In genomic region chr4:17646693-17647092, GRCh38 we compare ENCODE assay signal across 24 cellular contexts.
"Had no signal": no experiment of that assay in that cellular context is flagged by ENCODE, and none has a peak within 500 bp of the region (broad histone marks: within the 10 kb centered on the region; RNA-seq: fewer than 3 reads in every experiment).

No MANE protein-coding gene starts in this region.

- DNase-seq: activated B cell treated with CpG ODN at 0.5 μM for 24 hours; activated CD4-positive, alpha-beta T cell treated with anti-CD3 and anti-CD28 coated beads for 1 hour; activated CD4-positive, alpha-beta T cell treated with anti-CD3 and anti-CD28 coated beads, Interleukin-2, amount 10 ng/mL, durations not matched to agents 24 days and 14 days; activated CD4-positive, alpha-beta T cell treated with anti-CD3 and anti-CD28 coated beads, Interleukin-2, amount 50 U/mL, for 48 hours; activated CD8-positive, alpha-beta memory T cell treated with anti-CD3 and anti-CD28 coated beads, Interleukin-2, amount 10 ng/mL, durations not matched to agents 7 days and 5 days; activated effector memory CD4-positive, alpha-beta T cell treated with Interleukin-2 at 50 U/mL for 16 hours; activated naive CD4-positive, alpha-beta T cell; activated T-cell treated with anti-CD3 and anti-CD28 coated beads, Interleukin-2, amount 50 U/mL, for 24 hours; amygdala; Karpas-422; NCI-H1092; NCI-H1417; NCI-H2227 treated with DMSO at 0.1 percent for 48 hours; NCI-H446 treated with DMSO at 0.1 percent for 48 hours; NCI-H524 treated with DMSO at 0.1 percent for 48 hours; NCI-H774; NK-92 treated with Interleukin-12 subunit alpha and Interleukin-12 subunit beta, amount 100 ng/mL, for 24 hours; PC-3; SHP77 treated with DMSO at 0.1 percent for 48 hours; T-helper 2 cell; T1000 had no signal

- ATAC-seq: activated CD8-positive, alpha-beta memory T cell treated with anti-CD3 and anti-CD28 coated beads, Interleukin-2, amount 10 ng/mL, durations not matched to agents 7 days and 5 days; PC-3 had no signal

- FAIRE-seq: astrocyte, RCC 7860, TTC549 had no signal
